37 cellular contexts compared by ENCODE assay signal in genomic region chr6:96381246-96381645, GRCh38.
"Had no signal": no experiment of that assay in that cellular context is flagged by ENCODE, and none has a peak within 500 bp of the region (broad histone marks: within the 10 kb centered on the region; RNA-seq: fewer than 3 reads in every experiment).

No MANE protein-coding gene starts in this region.

- H3K27ac Mint-ChIP-seq: activated naive CD4-positive, alpha-beta T cell treated with anti-CD3 and anti-CD28 coated beads for 36 hours; activated naive CD4-positive, alpha-beta T cell treated with anti-CD3 and anti-CD28 coated beads, Interleukin-2, amount 10 ng/mL, durations not matched to agents 7 days and 5 days; activated naive CD4-positive, alpha-beta T cell treated with anti-CD3 and anti-CD28 coated beads, Interleukin-2, amount 50 U/mL, for 24 hours; activated naive CD4-positive, alpha-beta T cell treated with anti-CD3 and anti-CD28 coated beads, Interleukin-2, amount 50 U/mL, for 72 hours; activated naive CD8-positive, alpha-beta T cell; activated naive CD8-positive, alpha-beta T cell treated with anti-CD3 and anti-CD28 coated beads for 36 hours; activated naive CD8-positive, alpha-beta T cell treated with anti-CD3 and anti-CD28 coated beads, Interleukin-2, amount 10 ng/mL, durations not matched to agents 7 days and 5 days; activated naive CD8-positive, alpha-beta T cell treated with anti-CD3 and anti-CD28 coated beads, Interleukin-2, amount 50 U/mL, for 24 hours; activated T-cell treated with anti-CD3 and anti-CD28 coated beads, Interleukin-2, amount 50 U/mL, for 24 hours; activated T-cell treated with anti-CD3 and anti-CD28 coated beads, Interleukin-2, amount 50 U/mL, for 72 hours; activated T-helper 1 cell treated with anti-CD3 and anti-CD28 coated beads, Interleukin-12 subunit alpha, Interleukin-12 subunit beta, Interleukin-2, Interleukin-4 antibody, amounts not matched to agents 30 ng/mL and 10 ng/mL and 1 ng/mL, durations not matched to agents 14 hours and 24 hours and 36 hours; activated T-helper 17 cell treated with anti-CD3 and anti-CD28 coated beads, Interleukin-2, amount 50 U/mL, for 72 hours; activated T-helper 2 cell treated with anti-CD3 and anti-CD28 coated beads, Interferon-gamma antibody, Interleukin-2, Interleukin-4, amounts not matched to agents 10 μg/mL and 5 μg/mL and 100 μg/mL, durations not matched to agents 14 hours and 24 hours and 36 hours; brain had no signal

- H3K36me3 Mint-ChIP-seq: activated naive CD4-positive, alpha-beta T cell treated with anti-CD3 and anti-CD28 coated beads, Interleukin-2, amount 10 ng/mL, durations not matched to agents 7 days and 5 days; activated naive CD4-positive, alpha-beta T cell treated with anti-CD3 and anti-CD28 coated beads, Interleukin-2, amount 50 U/mL, for 24 hours; activated naive CD4-positive, alpha-beta T cell treated with anti-CD3 and anti-CD28 coated beads, Interleukin-2, amount 50 U/mL, for 72 hours; activated naive CD8-positive, alpha-beta T cell; activated naive CD8-positive, alpha-beta T cell treated with anti-CD3 and anti-CD28 coated beads for 36 hours; activated naive CD8-positive, alpha-beta T cell treated with anti-CD3 and anti-CD28 coated beads, Interleukin-2, amount 10 ng/mL, durations not matched to agents 7 days and 5 days; brain had no signal

- H3K4me3 Mint-ChIP-seq: activated naive CD4-positive, alpha-beta T cell treated with anti-CD3 and anti-CD28 coated beads for 36 hours; activated naive CD4-positive, alpha-beta T cell treated with anti-CD3 and anti-CD28 coated beads, Interleukin-2, amount 10 ng/mL, durations not matched to agents 7 days and 5 days; activated naive CD4-positive, alpha-beta T cell treated with anti-CD3 and anti-CD28 coated beads, Interleukin-2, amount 50 U/mL, for 24 hours; activated naive CD8-positive, alpha-beta T cell; activated naive CD8-positive, alpha-beta T cell treated with anti-CD3 and anti-CD28 coated beads for 36 hours; activated naive CD8-positive, alpha-beta T cell treated with anti-CD3 and anti-CD28 coated beads, Interleukin-2, amount 10 ng/mL, durations not matched to agents 7 days and 5 days; activated naive CD8-positive, alpha-beta T cell treated with anti-CD3 and anti-CD28 coated beads, Interleukin-2, amount 50 U/mL, for 24 hours; activated T-cell treated with anti-CD3 and anti-CD28 coated beads, Interleukin-2, amount 50 U/mL, for 24 hours; activated T-cell treated with anti-CD3 and anti-CD28 coated beads, Interleukin-2, amount 50 U/mL, for 4 hours; activated T-cell treated with anti-CD3 and anti-CD28 coated beads, Interleukin-2, amount 50 U/mL, for 72 hours; activated T-helper 1 cell treated with anti-CD3 and anti-CD28 coated beads, Interleukin-12 subunit alpha, Interleukin-12 subunit beta, Interleukin-2, Interleukin-4 antibody, amounts not matched to agents 30 ng/mL and 10 ng/mL and 1 ng/mL, durations not matched to agents 14 hours and 24 hours and 36 hours; activated T-helper 17 cell treated with anti-CD3 and anti-CD28 coated beads, Interleukin-2, amount 50 U/mL, for 72 hours; brain; central memory CD8-positive, alpha-beta T cell had no signal

- H3K27ac ChIP-seq: adrenal gland, ascending aorta, body of pancreas, brain microvascular endothelial cell, breast epithelium, cardiac muscle cell had no signal

- H3K36me3 ChIP-seq: adrenal gland, ascending aorta, brain microvascular endothelial cell, breast epithelium, cardiac muscle cell had no signal

- H3K4me1 ChIP-seq: adrenal gland, ascending aorta, body of pancreas, breast epithelium had no signal

- H3K4me3 ChIP-seq: adrenal gland, ascending aorta, body of pancreas, breast epithelium, cardiac muscle cell had no signal

- H3K27me3 Mint-ChIP-seq: activated naive CD4-positive, alpha-beta T cell treated with anti-CD3 and anti-CD28 coated beads, Interleukin-2, amount 10 ng/mL, durations not matched to agents 7 days and 5 days; activated naive CD8-positive, alpha-beta T cell treated with anti-CD3 and anti-CD28 coated beads for 36 hours; brain had no signal

- H3K27me3 ChIP-seq: adrenal gland, ascending aorta, body of pancreas, brain microvascular endothelial cell, breast epithelium, cardiac muscle cell had no signal

- DNase-seq: activated effector memory CD4-positive, alpha-beta T cell treated with anti-CD3 and anti-CD28 coated beads, Interleukin-2, amount 50 U/mL, for 16 hours; activated effector memory CD4-positive, alpha-beta T cell treated with Interleukin-2 at 50 U/mL for 16 hours; activated gamma-delta T cell; activated gamma-delta T cell treated with Interleukin-2 at 50 U/mL for 16 hours; activated naive CD4-positive, alpha-beta T cell; activated naive CD4-positive, alpha-beta T cell treated with anti-CD3 and anti-CD28 coated beads for 36 hours; activated naive CD4-positive, alpha-beta T cell treated with anti-CD3 and anti-CD28 coated beads, Interleukin-2, amount 10 ng/mL, durations not matched to agents 7 days and 5 days; activated naive CD4-positive, alpha-beta T cell treated with anti-CD3 and anti-CD28 coated beads, Interleukin-2, amount 50 U/mL, for 16 hours; activated naive CD4-positive, alpha-beta T cell treated with Interleukin-2 at 50 U/mL for 16 hours; activated naive CD8-positive, alpha-beta T cell treated with anti-CD3 and anti-CD28 coated beads for 36 hours; activated naive CD8-positive, alpha-beta T cell treated with anti-CD3 and anti-CD28 coated beads, Interleukin-2, amount 10 ng/mL, durations not matched to agents 7 days and 5 days; activated naive CD8-positive, alpha-beta T cell treated with anti-CD3 and anti-CD28 coated beads, Interleukin-2, amount 50 U/mL, for 24 hours; activated T-cell treated with anti-CD3 and anti-CD28 coated beads, Interleukin-2, amount 50 U/mL, for 24 hours; activated T-cell treated with anti-CD3 and anti-CD28 coated beads, Interleukin-2, amount 50 U/mL, for 4 hours; activated T-cell treated with anti-CD3 and anti-CD28 coated beads, Interleukin-2, amount 50 U/mL, for 48 hours; activated T-cell treated with anti-CD3 and anti-CD28 coated beads, Interleukin-2, amount 50 U/mL, for 72 hours; adrenal gland; amniotic stem cell; amygdala; anterior cingulate cortex; aorta; body of pancreas; brain microvascular endothelial cell; caudate nucleus; central memory CD4-positive, alpha-beta T cell; cerebellar nuclear complex had no signal

- H3K4me1 Mint-ChIP-seq: activated naive CD4-positive, alpha-beta T cell treated with anti-CD3 and anti-CD28 coated beads, Interleukin-2, amount 10 ng/mL, durations not matched to agents 7 days and 5 days; activated naive CD4-positive, alpha-beta T cell treated with anti-CD3 and anti-CD28 coated beads, Interleukin-2, amount 50 U/mL, for 24 hours; activated naive CD8-positive, alpha-beta T cell treated with anti-CD3 and anti-CD28 coated beads for 36 hours; activated naive CD8-positive, alpha-beta T cell treated with anti-CD3 and anti-CD28 coated beads, Interleukin-2, amount 10 ng/mL, durations not matched to agents 7 days and 5 days; activated naive CD8-positive, alpha-beta T cell treated with anti-CD3 and anti-CD28 coated beads, Interleukin-2, amount 50 U/mL, for 24 hours; activated T-helper 17 cell treated with anti-CD3 and anti-CD28 coated beads, Interleukin-2, amount 50 U/mL, for 72 hours; brain; central memory CD8-positive, alpha-beta T cell had no signal

- H3K9me3 Mint-ChIP-seq: activated naive CD4-positive, alpha-beta T cell treated with anti-CD3 and anti-CD28 coated beads for 36 hours; activated naive CD4-positive, alpha-beta T cell treated with anti-CD3 and anti-CD28 coated beads, Interleukin-2, amount 10 ng/mL, durations not matched to agents 7 days and 5 days; activated naive CD4-positive, alpha-beta T cell treated with anti-CD3 and anti-CD28 coated beads, Interleukin-2, amount 50 U/mL, for 24 hours; activated naive CD8-positive, alpha-beta T cell treated with anti-CD3 and anti-CD28 coated beads for 36 hours; activated naive CD8-positive, alpha-beta T cell treated with anti-CD3 and anti-CD28 coated beads, Interleukin-2, amount 10 ng/mL, durations not matched to agents 7 days and 5 days; activated naive CD8-positive, alpha-beta T cell treated with anti-CD3 and anti-CD28 coated beads, Interleukin-2, amount 50 U/mL, for 24 hours; activated T-cell treated with anti-CD3 and anti-CD28 coated beads, Interleukin-2, amount 50 U/mL, for 24 hours; activated T-cell treated with anti-CD3 and anti-CD28 coated beads, Interleukin-2, amount 50 U/mL, for 4 hours; activated T-cell treated with anti-CD3 and anti-CD28 coated beads, Interleukin-2, amount 50 U/mL, for 72 hours; activated T-helper 1 cell treated with anti-CD3 and anti-CD28 coated beads, Interleukin-12 subunit alpha, Interleukin-12 subunit beta, Interleukin-2, Interleukin-4 antibody, amounts not matched to agents 30 ng/mL and 10 ng/mL and 1 ng/mL, durations not matched to agents 14 hours and 24 hours and 36 hours; activated T-helper 17 cell treated with anti-CD3 and anti-CD28 coated beads, Interleukin-2, amount 50 U/mL, for 72 hours; activated T-helper 2 cell treated with anti-CD3 and anti-CD28 coated beads, Interferon-gamma antibody, Interleukin-2, Interleukin-4, amounts not matched to agents 10 μg/mL and 5 μg/mL and 100 μg/mL, durations not matched to agents 14 hours and 24 hours and 36 hours; brain; central memory CD8-positive, alpha-beta T cell had no signal

- ATAC-seq: activated naive CD4-positive, alpha-beta T cell treated with anti-CD3 and anti-CD28 coated beads, Interleukin-2, amount 50 U/mL, for 72 hours; activated naive CD8-positive, alpha-beta T cell treated with anti-CD3 and anti-CD28 coated beads, Interleukin-2, amount 50 U/mL, for 24 hours; activated T-cell treated with anti-CD3 and anti-CD28 coated beads, Interleukin-2, amount 50 U/mL, for 4 hours; activated T-cell treated with anti-CD3 and anti-CD28 coated beads, Interleukin-2, amount 50 U/mL, for 72 hours; activated T-helper 17 cell treated with anti-CD3 and anti-CD28 coated beads, Interleukin-2, amount 50 U/mL, for 72 hours; body of pancreas had no signal

- H3K9me3 ChIP-seq: adrenal gland, ascending aorta, body of pancreas, breast epithelium had no signal
